In genomic region chr1:27348861-27349783, GRCh38 we compare ENCODE assay signal across 8 cellular contexts. TPM values are rescaled to one million over a fixed set of nuclear protein-coding genes. Genes with fewer than 3 reads are reported as not detected.
DNase-seq lines count a peak whose midpoint lies in the region; ATAC-seq, FAIRE-seq and TF ChIP-seq lines count a peak whose summit lies in the region.

No MANE protein-coding gene starts in this region.

- peak overlapping the region in 1 of 2 donors; percentile 51 for H3K9ac ChIP-seq in kidney (ENCODE audit: low read length in 2 of 2)

- intact Hi-C loops in breast epithelium (cut with DNase I; ENCODE audit: low total_unique reads) = no loop called here
- intact Hi-C loops in kidney (cut with DNase I) = no loop called here
- intact Hi-C loops in stomach (cut with DNase I; ENCODE audit: low total_unique reads) = no loop called here

- no peak for ATAC-seq in HG02610 (IDR thresholded peaks at IDR 0.05; ENCODE audit: unreplicated experiment)

- no peak for FAIRE-seq in kidney (lab: Jason Lieb, UNC)

- TF ChIP-seq POLR2A in breast epithelium (IDR thresholded peaks at IDR 0.05) (no peak), stomach (IDR thresholded peaks at IDR 0.05) (no peak)

- TF ChIP-seq CTCF in breast epithelium (IDR thresholded peaks at IDR 0.05) (no peak), kidney (IDR thresholded peaks at IDR 0.05; ENCODE audit: borderline replicate concordance, extremely low read depth, insufficient read depth) (no peak), stomach (IDR thresholded peaks at IDR 0.05) (peak in 1 of 7 experiments; percentile 7), GM13977 (IDR thresholded peaks at IDR 0.05; ENCODE audit: extremely low read depth, insufficient read depth, missing control alignments) (no peak)

- in situ Hi-C loops in GM13977 (cut with MboI; ENCODE audit: low pct_unique_long_range_greater_than_20kb, low sequenced_read_pairs, unreplicated experiment) = no loop called here

- WGBS in stomach, 5 donors = 16 to 64% (median 24%) methylated on average over 12 to 51 of the region's 51 CpGs

- H3K4me3 ChIP-seq in breast epithelium (peak overlapping the region; percentile 30 to 74 (median 68)), kidney (ENCODE audit: low read length in 2 of 2) (peak overlapping the region in 1 of 2 donors; percentile 44), stomach (peak overlapping the region; percentile 47 to 72 (median 50))

- no peaks in the 10 kb centered on the region for H3K36me3 ChIP-seq in breast epithelium
- no peaks in the 10 kb centered on the region for H3K36me3 ChIP-seq in kidney (ENCODE audit: control insufficient read depth in 1 of 2, insufficient read depth in 2 of 2, low read length in 2 of 2)
- peaks cover 4 to 37% (median 14%) of the 10 kb centered on the region in 4 donors for H3K36me3 ChIP-seq in stomach

- peak; percentile 71 for DNase-seq in activated effector memory CD4-positive, alpha-beta T cell treated with anti-CD3 and anti-CD28 coated beads, Interleukin-2, amount 50 U/mL, for 16 hours
- no peak for DNase-seq in activated effector memory CD4-positive, alpha-beta T cell treated with Interleukin-2 at 50 U/mL for 16 hours
- DNase-seq in NCI-H774 (lab: John Stamatoyannopoulos, UW) (peak; percentile 25), breast epithelium (ENCODE audit: low spot score in 2 of 2) (peak; percentile 72), kidney (peak; percentile 87), stomach (peak; percentile 88), GM13977 (ENCODE audit: low spot score) (no peak)

- H3K9me3 ChIP-seq in breast epithelium (no peaks in the 10 kb centered on the region), kidney (ENCODE audit: control insufficient read depth in 1 of 2, low read length in 2 of 2) (no peaks in the 10 kb centered on the region), stomach (no peaks in the 10 kb centered on the region)

- H3K27me3 ChIP-seq in breast epithelium (no peaks in the 10 kb centered on the region), stomach (peaks cover 0 to 16% (median 0%) of the 10 kb centered on the region in 3 donors)

- peaks cover 0 to 4% of the 10 kb centered on the region in 2 donors for H3K4me1 ChIP-seq in breast epithelium
- H3K4me1 ChIP-seq in kidney (ENCODE audit: control insufficient read depth in 1 of 2, insufficient read depth in 1 of 2, low read depth in 1 of 2, low read length in 2 of 2) = peaks cover 5 to 17% of the 10 kb centered on the region in 2 donors
- peaks cover 12 to 45% (median 35%) of the 10 kb centered on the region in 4 donors for H3K4me1 ChIP-seq in stomach

- TF ChIP-seq EP300 in stomach (IDR thresholded peaks at IDR 0.05) = no peak

- peak overlapping the region; percentile 73 to 75 for H3K27ac ChIP-seq in breast epithelium
- no peak overlapping the region for H3K27ac ChIP-seq in kidney (ENCODE audit: low read depth in 2 of 2, low read length in 2 of 2)
- H3K27ac ChIP-seq in stomach = peak overlapping the region; percentile 52 to 77 (median 70)

RNA-seq across cellular contexts. Expression of gene SYTL1, which starts 7.3 kb away (rescaled TPM):
- 10 to 100 TPM in 2 of 3 donors, under 1 TPM in 1; 0.96 to 33.1 (median 22.3) TPM for total RNA-seq in breast epithelium
- 19.3 TPM for total RNA-seq in kidney
- 5.9 TPM for polyA plus RNA-seq in kidney (ENCODE audit: insufficient read depth, low read depth, low replicate concordance)
- 10 to 100 TPM; 15.6 to 65.1 (median 23.2) TPM for total RNA-seq in stomach
- polyA plus RNA-seq in stomach = 100 to 1,000 TPM in 2 of 3 donors, 10 to 100 TPM in 1; 78.5 to 222 (median 137) TPM

RNA-seq across cellular contexts. Expression of gene MAP3K6, which starts 17.6 kb away (rescaled TPM):
- total RNA-seq in breast epithelium (10 to 100 TPM; 29.4 to 67.5 (median 52.0) TPM), kidney (86.7 TPM), stomach (10 to 100 TPM; 11.6 to 38.5 (median 25.8) TPM)
- polyA plus RNA-seq in kidney (ENCODE audit: insufficient read depth, low read depth, low replicate concordance) (59.7 TPM), stomach (100 to 1,000 TPM in 1 of 3 donors, 10 to 100 TPM in 2; 43.4 to 110 (median 48.0) TPM)

RNA-seq across cellular contexts. Expression of gene FCN3, which starts 25.5 kb away (rescaled TPM):
- total RNA-seq in breast epithelium (10 to 100 TPM in 1 of 3 donors, 1 to 10 TPM in 2; 6.0 to 10.5 (median 7.4) TPM), kidney (7.9 TPM), stomach (10 to 100 TPM in 1 of 5 donors, 1 to 10 TPM in 1, under 1 TPM in 1, not detected in 2; 0.55 to 15.2 (median 2.8) TPM)
- polyA plus RNA-seq in kidney (ENCODE audit: insufficient read depth, low read depth, low replicate concordance) (240 TPM), stomach (10 to 100 TPM in 1 of 3 donors, 1 to 10 TPM in 2; 4.1 to 10.8 (median 5.0) TPM)

RNA-seq across cellular contexts. Expression of gene TMEM222, which starts 27.2 kb away (rescaled TPM):
- total RNA-seq in breast epithelium (10 to 100 TPM; 20.0 to 28.0 (median 26.5) TPM), kidney (42.9 TPM), stomach (10 to 100 TPM in 3 of 5 donors, 1 to 10 TPM in 2; 1.8 to 18.8 (median 16.5) TPM)
- polyA plus RNA-seq in kidney (ENCODE audit: insufficient read depth, low read depth, low replicate concordance) (58.2 TPM), stomach (10 to 100 TPM; 28.5 to 39.9 (median 38.6) TPM)

RNA-seq across cellular contexts. Expression of gene CD164L2, which starts 34.0 kb away (rescaled TPM):
- total RNA-seq in breast epithelium (1 to 10 TPM in 1 of 3 donors, under 1 TPM in 1, not detected in 1; 0.66 to 5.3 TPM), kidney (0.63 TPM), stomach (not detected)
- polyA plus RNA-seq in kidney (ENCODE audit: insufficient read depth, low read depth, low replicate concordance) (1.1 TPM), stomach (1 to 10 TPM in 2 of 3 donors, not detected in 1; 1.5 to 8.7 TPM)

Comparison
In these comparisons a context has a peak if more than half of its experiments do, and no peak if none do; other contexts are left out.
1. DNase-seq: peak in activated effector memory CD4-positive, alpha-beta T cell treated with anti-CD3 and anti-CD28 coated beads, Interleukin-2, amount 50 U/mL, for 16 hours (single experiment), NCI-H774 (single experiment), breast epithelium (2 of 2), kidney (single experiment) and stomach (single experiment); none in activated effector memory CD4-positive, alpha-beta T cell treated with Interleukin-2 at 50 U/mL for 16 hours (single experiment) and GM13977 (single experiment).
2. H3K27ac ChIP-seq: peak in breast epithelium (2 of 2) and stomach (5 of 5); none in kidney (0 of 2).